8 cellular contexts compared by ENCODE assay signal in genomic region chr1:231337043-231337471, GRCh38. TPM values are rescaled to one million over a fixed set of nuclear protein-coding genes. Genes with fewer than 3 reads are reported as not detected.
A peak's percentile ranks its signal among the peaks of the same experiment; 100 is the strongest.
DNase-seq lines count a peak whose midpoint lies in the region; ATAC-seq lines count a peak whose summit lies in the region.

No MANE protein-coding gene starts in this region.

- H3K4me1 ChIP-seq in CD4-positive, CD25-positive, alpha-beta regulatory T cell (ENCODE audit: control insufficient read depth, insufficient read depth, low read length, poor library complexity, severe bottlenecking) = peaks cover 63% of the 10 kb centered on the region
- H3K4me1 ChIP-seq in muscle layer of duodenum (ENCODE audit: control insufficient read depth in 1 of 2, insufficient read depth in 2 of 2, low read length in 2 of 2) = peaks cover 34 to 60% of the 10 kb centered on the region in 2 donors

- H3K36me3 ChIP-seq in CD4-positive, CD25-positive, alpha-beta regulatory T cell (ENCODE audit: control insufficient read depth, insufficient read depth, low read length) = peaks cover 12% of the 10 kb centered on the region
- peaks cover 0 to 8% of the 10 kb centered on the region in 2 donors for H3K36me3 ChIP-seq in muscle layer of duodenum (ENCODE audit: control insufficient read depth in 1 of 2, insufficient read depth in 2 of 2, low read length in 2 of 2)

- H3K4me3 ChIP-seq in CD4-positive, CD25-positive, alpha-beta regulatory T cell (ENCODE audit: low read depth, low read length) = peak overlapping the region; percentile 94
- peak overlapping the region; percentile 84 to 96 for H3K4me3 ChIP-seq in muscle layer of duodenum (ENCODE audit: low read depth in 1 of 2, low read length in 2 of 2)

- no peaks in the 10 kb centered on the region for H3K27me3 ChIP-seq in CD4-positive, CD25-positive, alpha-beta regulatory T cell (ENCODE audit: control insufficient read depth, insufficient read depth, low read length)
- no peaks in the 10 kb centered on the region for H3K27me3 ChIP-seq in muscle layer of duodenum (ENCODE audit: low read depth, low read length)

- H3K27me3 Mint-ChIP-seq in CD4-positive, CD25-positive, alpha-beta regulatory T cell = peaks cover 4% of the 10 kb centered on the region

- peak overlapping the region; percentile 97 to 100 (median 100) for H3K4me3 Mint-ChIP-seq in CD4-positive, CD25-positive, alpha-beta regulatory T cell

- peak in 1 of 3 donors; percentile 49 for DNase-seq in CD4-positive, CD25-positive, alpha-beta regulatory T cell
- DNase-seq in OCI-M1 (lab: John Stamatoyannopoulos, UW) (peak; percentile 43), A172 (ENCODE audit: low spot score) (no peak), DMS79 treated with DMSO at 0.1 percent for 48 hours (lab: John Stamatoyannopoulos, UW) (no peak)
- peak; percentile 30 for DNase-seq in effector CD4-positive, alpha-beta T cell

- H3K27ac ChIP-seq in CD4-positive, CD25-positive, alpha-beta regulatory T cell (ENCODE audit: insufficient read depth, low read length, poor library complexity, severe bottlenecking) = peak overlapping the region; percentile 98
- H3K27ac ChIP-seq in muscle layer of duodenum (ENCODE audit: low read length) = peak overlapping the region; percentile 99

- H3K27ac Mint-ChIP-seq in CD4-positive, CD25-positive, alpha-beta regulatory T cell = peak overlapping the region; percentile 100

- H3K9me3 Mint-ChIP-seq in CD4-positive, CD25-positive, alpha-beta regulatory T cell = peaks cover 0 to 3% (median 0%) of the 10 kb centered on the region in 7 donors

- ATAC-seq in CD4-positive, CD25-positive, alpha-beta regulatory T cell (ENCODE audit: low read depth in 2 of 2) = peak; percentile 0
- ATAC-seq in GM21576 (IDR thresholded peaks at IDR 0.05; ENCODE audit: unreplicated experiment) (peak; percentile 6), HG02870 (IDR thresholded peaks at IDR 0.05; ENCODE audit: unreplicated experiment) (no peak)

- H3K4me1 Mint-ChIP-seq in CD4-positive, CD25-positive, alpha-beta regulatory T cell = peaks cover 45 to 84% (median 64%) of the 10 kb centered on the region in 4 donors

- peaks cover 34% of the 10 kb centered on the region for H3K36me3 Mint-ChIP-seq in CD4-positive, CD25-positive, alpha-beta regulatory T cell

- no peaks in the 10 kb centered on the region for H3K9me3 ChIP-seq in CD4-positive, CD25-positive, alpha-beta regulatory T cell (ENCODE audit: control insufficient read depth in 2 of 2, low read length in 2 of 2)
- H3K9me3 ChIP-seq in muscle layer of duodenum (ENCODE audit: control insufficient read depth in 1 of 2, low read length in 2 of 2) = no peaks in the 10 kb centered on the region

RNA-seq across cellular contexts. Expression of gene EXOC8, which starts 0.6 kb away (rescaled TPM):
- total RNA-seq in CD4-positive, CD25-positive, alpha-beta regulatory T cell = 46.1 TPM
- polyA plus RNA-seq in CD4-positive, CD25-positive, alpha-beta regulatory T cell = 1 to 10 TPM; 3.9 to 5.4 (median 4.1) TPM
- total RNA-seq in A172 (2014; rRNA removed; shearing (Covaris generic)) = 15.9 and 19.4 TPM in 2 replicates

RNA-seq across cellular contexts. Expression of gene SPRTN, which starts 1.0 kb away (rescaled TPM):
- 31.3 TPM for total RNA-seq in CD4-positive, CD25-positive, alpha-beta regulatory T cell
- polyA plus RNA-seq in CD4-positive, CD25-positive, alpha-beta regulatory T cell = 10 to 100 TPM; 18.5 to 27.3 (median 23.1) TPM
- 34.4 and 41.7 TPM in 2 replicates for total RNA-seq in A172 (2014; rRNA removed; shearing (Covaris generic))

Comparison
In these comparisons a context has a peak if more than half of its experiments do, and no peak if none do; other contexts are left out.
1. DNase-seq: peak in OCI-M1 (single experiment) and effector CD4-positive, alpha-beta T cell (single experiment); none in A172 (single experiment) and DMS79 treated with DMSO at 0.1 percent for 48 hours (single experiment).